Comparison of ENCODE assay signal across 8 cellular contexts in genomic region chr1:18951818-18952391, GRCh38.
DNase-seq lines count a peak whose midpoint lies in the region; ATAC-seq and TF ChIP-seq lines count a peak whose summit lies in the region.

No MANE protein-coding gene starts in this region.

- peaks cover 0 to 4% of the 10 kb centered on the region in 2 donors for H3K27me3 ChIP-seq in duodenal mucosa (ENCODE audit: control insufficient read depth in 1 of 2, insufficient read depth in 2 of 2, low read length in 2 of 2)

- peak overlapping the region; percentile 78 for H3K27ac ChIP-seq in duodenal mucosa (ENCODE audit: low read depth, low read length)

- H3K4me3 ChIP-seq in duodenal mucosa (ENCODE audit: low read depth in 1 of 2, low read length in 2 of 2): peak overlapping the region; percentile 32 to 50

- DNase-seq in activated CD4-positive, alpha-beta T cell treated with anti-CD3 and anti-CD28 coated beads for 4 hours: peak; percentile 55 to 60
- peak; percentile 78 to 80 (median 78) for DNase-seq in stimulated activated CD4-positive, alpha-beta T cell treated with anti-CD3 and anti-CD28 coated beads, Interleukin-12 subunit alpha, Interleukin-12 subunit beta, amount 100 ng/mL, for 48 hours (ENCODE audit: low read depth in 2 of 3, low spot score in 1 of 3)
- DNase-seq in LoVo (ENCODE audit: low spot score) (no peak), globus pallidus (ENCODE audit: low spot score) (no peak), OCI-M2 (lab: John Stamatoyannopoulos, UW; ENCODE audit: unreplicated experiment) (no peak)

- peak overlapping the region; percentile 39 to 43 for H3K9ac ChIP-seq in duodenal mucosa (ENCODE audit: low read depth in 1 of 2, low read length in 2 of 2)

- H3K9me3 ChIP-seq in duodenal mucosa (ENCODE audit: control insufficient read depth in 1 of 2, low read length in 2 of 2): no peaks in the 10 kb centered on the region

- H3K4me1 ChIP-seq in duodenal mucosa (ENCODE audit: control insufficient read depth in 1 of 2, insufficient read depth in 2 of 2, low read length in 2 of 2): peaks cover 36 to 70% of the 10 kb centered on the region in 2 donors

- peak; percentile 31 for ATAC-seq in HG03095 (IDR thresholded peaks at IDR 0.05; ENCODE audit: unreplicated experiment)

- H3K36me3 ChIP-seq in duodenal mucosa (ENCODE audit: control insufficient read depth in 1 of 2, insufficient read depth in 2 of 2, low read length in 2 of 2): no peaks in the 10 kb centered on the region

- TF ChIP-seq POLR2A in GM15510 (IDR thresholded peaks at IDR 0.05; ENCODE audit: borderline replicate concordance, extremely low read depth, insufficient read length): peak; percentile 42

Comparison
In these comparisons a context has a peak if more than half of its experiments do, and no peak if none do; other contexts are left out.
1. DNase-seq: peak in activated CD4-positive, alpha-beta T cell treated with anti-CD3 and anti-CD28 coated beads for 4 hours (2 of 2) and stimulated activated CD4-positive, alpha-beta T cell treated with anti-CD3 and anti-CD28 coated beads, Interleukin-12 subunit alpha, Interleukin-12 subunit beta, amount 100 ng/mL, for 48 hours (3 of 3); none in LoVo (single experiment), globus pallidus (single experiment) and OCI-M2 (single experiment).